In genomic region chr10:75261813-75262725, GRCh38 we compare ENCODE assay signal across 12 cellular contexts. TPM values are rescaled to one million over a fixed set of nuclear protein-coding genes. Genes with fewer than 3 reads are reported as not detected.
A peak's percentile ranks its signal among the peaks of the same experiment; 100 is the strongest.
DNase-seq lines count a peak whose midpoint lies in the region; FAIRE-seq and TF ChIP-seq lines count a peak whose summit lies in the region.
"Had no signal": no experiment of that assay in that cellular context is flagged by ENCODE, and none has a peak within 500 bp of the region (broad histone marks: within the 10 kb centered on the region; RNA-seq: fewer than 3 reads in every experiment).

No MANE protein-coding gene starts in this region.

- H3K4me1 Mint-ChIP-seq in glutamatergic neuron (ENCODE audit: low read depth, unreplicated experiment), result no peaks in the 10 kb centered on the region

- H3K27ac ChIP-seq in A673 (ENCODE audit: low read depth, low read length, poor library complexity, severe bottlenecking), result no peak overlapping the region

- intact Hi-C loops in A673 (cut with micrococcal nuclease; ENCODE audit: unreplicated experiment), result no loop called here

- FAIRE-seq in endometrium (lab: Jason Lieb, UNC), result peak; percentile 98

- no peak overlapping the region for H3K4me3 Mint-ChIP-seq in glutamatergic neuron (ENCODE audit: unreplicated experiment)

- CTCF ChIA-PET in A673 (lab: Charles Lee), result no interaction called here

- no peak overlapping the region for H3K4me3 ChIP-seq in H7 (ENCODE audit: insufficient read depth, low read depth, low read length)
- no peak overlapping the region for H3K4me3 ChIP-seq in A673 (ENCODE audit: low read depth, low read length, poor library complexity, severe bottlenecking)

- no peaks in the 10 kb centered on the region for H3K4me1 ChIP-seq in A673 (ENCODE audit: insufficient read depth, low read length, poor library complexity, severe bottlenecking)

- H3K27me3 Mint-ChIP-seq in glutamatergic neuron (ENCODE audit: unreplicated experiment), result no peaks in the 10 kb centered on the region

- H3K9me3 ChIP-seq in A673 (ENCODE audit: low read depth, low read length, poor library complexity, severe bottlenecking), result no peaks in the 10 kb centered on the region

- TF ChIP-seq CTCF in glutamatergic neuron (IDR thresholded peaks at IDR 0.05; ENCODE audit: partially characterized antibody, unreplicated experiment), result no peak
- TF ChIP-seq CTCF in A673 (conservative IDR thresholded peaks at IDR 0.05; ENCODE audit: low read depth, low read length), result no peak

- POLR2A ChIA-PET in A673 (lab: Charles Lee; ENCODE audit: low non-redundant PET), result no interaction called here

- no TSS peak for BruUV-seq in A673 (replicated peaks; lab: Mats Ljungman, UMichigan)

- H3K36me3 ChIP-seq in H7 (replicated peaks; ENCODE audit: control insufficient read depth, insufficient read depth, low read length) (no peaks in the 10 kb centered on the region), A673 (ENCODE audit: insufficient read depth, low read length, poor library complexity, severe bottlenecking) (no peaks in the 10 kb centered on the region)

- no peaks in the 10 kb centered on the region for H3K36me3 Mint-ChIP-seq in glutamatergic neuron (ENCODE audit: unreplicated experiment)

- H3K27me3 ChIP-seq in H7 (ENCODE audit: control insufficient read depth, insufficient read depth, low read length) (no peaks in the 10 kb centered on the region), A673 (replicated peaks; ENCODE audit: insufficient read depth, low read depth, low read length, poor library complexity) (peaks cover 7% of the 10 kb centered on the region)

- no peak overlapping the region for H3K27ac Mint-ChIP-seq in glutamatergic neuron (ENCODE audit: unreplicated experiment)

- DNase-seq in H7 (peak; percentile 53), NCI-H82 treated with DMSO at 0.1 percent for 48 hours (lab: John Stamatoyannopoulos, UW; ENCODE audit: unreplicated experiment) (peak; percentile 8), renal cortical epithelial cell (ENCODE audit: low read depth) (peak; percentile 44), glutamatergic neuron (no peak), cerebellar cortex (ENCODE audit: low spot score) (no peak), globus pallidus (ENCODE audit: low spot score) (no peak), A673 (ENCODE audit: low spot score) (no peak)
- DNase-seq: activated CD4-positive, CD25-positive, alpha-beta regulatory T cell treated with anti-CD3 and anti-CD28 coated beads, Interleukin-2, amount 50 U/mL, for 72 hours; dermis blood vessel endothelial cell; kidney glomerular epithelial cell; NCI-H1105 treated with DMSO at 0.1 percent for 48 hours had no signal

- peaks cover 3% of the 10 kb centered on the region for H3K9me3 Mint-ChIP-seq in glutamatergic neuron (ENCODE audit: unreplicated experiment)

RNA-seq across cellular contexts. Expression of gene COMTD1, which starts 26.3 kb away (rescaled TPM):
- 21.3 and 36.6 TPM in 2 replicates for total RNA-seq in H7 (2014; rRNA removed; shearing (Covaris generic))
- total RNA-seq in renal cortical epithelial cell, result 11.4 and 30.0 TPM in 2 replicates
- total RNA-seq in glutamatergic neuron (ENCODE audit: unreplicated experiment), result 14.2 TPM
- 3.4 and 3.8 TPM in 2 replicates for total RNA-seq in A673 (2021)

RNA-seq across cellular contexts. Expression of gene VDAC2, which starts 51.5 kb away (rescaled TPM):
- total RNA-seq in H7 (2014; rRNA removed; shearing (Covaris generic)), result 213 and 218 TPM in 2 replicates
- total RNA-seq in renal cortical epithelial cell, result 244 and 245 TPM in 2 replicates
- 264 TPM for total RNA-seq in glutamatergic neuron (ENCODE audit: unreplicated experiment)
- 307 and 328 TPM in 2 replicates for total RNA-seq in A673 (2021)

Comparison
In these comparisons a context has a peak if more than half of its experiments do, and no peak if none do; other contexts are left out.
1. DNase-seq: peak in H7 (single experiment), NCI-H82 treated with DMSO at 0.1 percent for 48 hours (single experiment) and renal cortical epithelial cell (single experiment); none in glutamatergic neuron (single experiment), cerebellar cortex (single experiment), globus pallidus (single experiment) and A673 (single experiment).